ENCODE assay signal across 5 cellular contexts in the genomic region with DNA sequence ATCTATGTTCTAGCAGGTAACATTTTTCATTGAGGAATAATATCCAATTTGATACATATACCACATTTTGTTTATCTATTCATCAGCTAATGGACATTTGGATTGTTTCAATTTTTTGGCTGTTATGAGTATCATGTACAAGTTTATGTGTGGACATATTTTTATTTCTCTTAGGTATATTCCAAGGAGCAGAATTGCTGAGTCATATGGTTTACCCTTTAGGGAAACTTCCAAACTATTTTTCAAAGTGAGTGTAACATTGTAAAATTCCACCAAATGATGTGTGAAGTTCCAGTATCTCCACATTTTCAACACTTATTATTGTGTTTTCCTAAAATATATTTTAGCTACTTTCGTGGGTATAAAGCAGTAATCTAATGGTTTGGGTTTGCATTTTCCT.
"Had no signal": no experiment of that assay in that cellular context is flagged by ENCODE, and none has a peak within 500 bp of the region (broad histone marks: within the 10 kb centered on the region; RNA-seq: fewer than 3 reads in every experiment).

No MANE protein-coding gene starts in this region.

- H3K27ac ChIP-seq: HL-60, KMS-11 had no signal

- H3K9ac ChIP-seq: KMS-11 had no signal

- DNase-seq: Karpas-422, KG1 had no signal

- H3K4me2 ChIP-seq: KMS-11 had no signal

- FAIRE-seq: HTR-8/SVneo had no signal
